ENCODE assay signal across 1 cellular context in genomic region chr5:168552146-168552545, GRCh38.
TF ChIP-seq lines count a peak whose summit lies in the region.

No MANE protein-coding gene starts in this region.

TF ChIP-seq in GM23338, 12 proteins besides CTCF, POLR2A, EP300 and RAD21 (continued from another document):
- no peak for TF ChIP-seq ZNF462 (CRISPR knock-in tag; IDR thresholded peaks at IDR 0.05)
- TF ChIP-seq ZNF114 (CRISPR knock-in tag; IDR thresholded peaks at IDR 0.05): no peak
- no peak for TF ChIP-seq EZH2 (IDR thresholded peaks at IDR 0.05; ENCODE audit: low read depth, unreplicated experiment)
- no peak for TF ChIP-seq NANOG (IDR thresholded peaks at IDR 0.05; ENCODE audit: borderline replicate concordance)
- no peak for TF ChIP-seq CREB1 (CRISPR knock-in tag; IDR thresholded peaks at IDR 0.05; ENCODE audit: low read depth)
